13 cellular contexts compared by ENCODE assay signal in genomic region chr21:20040768-20041167, GRCh38.
DNase-seq lines count a peak whose midpoint lies in the region; ATAC-seq lines count a peak whose summit lies in the region.
"Had no signal": no experiment of that assay in that cellular context is flagged by ENCODE, and none has a peak within 500 bp of the region (broad histone marks: within the 10 kb centered on the region; RNA-seq: fewer than 3 reads in every experiment).

No MANE protein-coding gene starts in this region.

- no peaks in the 10 kb centered on the region for H3K79me2 ChIP-seq in mesendoderm (ENCODE audit: control insufficient read depth, insufficient read depth, low read length)

- WGBS in mesendoderm (ENCODE audit: extremely low coverage, insufficient coverage, low lambda C conversion rate), result no CpG with 5 or more reads among the region's 2 CpGs

- H3K9ac ChIP-seq in mesendoderm (ENCODE audit: low read length), result no peak overlapping the region

- no peak overlapping the region for H3K4ac ChIP-seq in mesendoderm (ENCODE audit: low read depth, low read length)

- H4K5ac ChIP-seq in mesendoderm (ENCODE audit: low read length), result no peak overlapping the region

- ATAC-seq in GM21529 (IDR thresholded peaks at IDR 0.05; ENCODE audit: unreplicated experiment), result no peak
- no peak for ATAC-seq in HG02973 (IDR thresholded peaks at IDR 0.05; ENCODE audit: unreplicated experiment)
- ATAC-seq: natural killer cell had no signal

- peak; percentile 32 for DNase-seq in DMS 273 (lab: John Stamatoyannopoulos, UW; ENCODE audit: unreplicated experiment)
- DNase-seq in DMS 273 treated with DMSO at 0.1 percent for 48 hours (lab: John Stamatoyannopoulos, UW), result no peak
- peak; percentile 37 to 62 for DNase-seq in Kasumi-1 (lab: John Stamatoyannopoulos, UW)
- peak; percentile 49 for DNase-seq in amniotic epithelial cell (ENCODE audit: low read depth)
- DNase-seq in mesendoderm, result peak; percentile 30
- DNase-seq in activated effector memory CD4-positive, alpha-beta T cell treated with anti-CD3 and anti-CD28 coated beads, Interleukin-2, amount 50 U/mL, for 16 hours, result no peak
- DNase-seq: 8988T, DMS153, immature natural killer cell, natural killer cell, upper lobe of left lung had no signal

- no peak overlapping the region for H3K4me3 ChIP-seq in mesendoderm (ENCODE audit: low read length)
- H3K4me3 ChIP-seq: upper lobe of left lung had no signal

- H3K4me1 ChIP-seq in mesendoderm (ENCODE audit: control insufficient read depth, low read depth, low read length), result no peaks in the 10 kb centered on the region
- H3K4me1 ChIP-seq: upper lobe of left lung had no signal

- no peaks in the 10 kb centered on the region for H3K36me3 ChIP-seq in mesendoderm (ENCODE audit: control insufficient read depth, insufficient read depth, low read length)
- H3K36me3 ChIP-seq: upper lobe of left lung had no signal

- no peak overlapping the region for H4K8ac ChIP-seq in mesendoderm (ENCODE audit: low read depth, low read length)

- no peaks in the 10 kb centered on the region for H3K27me3 ChIP-seq in mesendoderm (ENCODE audit: insufficient read depth, low read length, poor library complexity)
- H3K27me3 ChIP-seq: upper lobe of left lung had no signal

- H3K23ac ChIP-seq in mesendoderm (ENCODE audit: low read length), result no peak overlapping the region

- no peak overlapping the region for H3K56ac ChIP-seq in mesendoderm (ENCODE audit: low read length)

- no peaks in the 10 kb centered on the region for H3K79me1 ChIP-seq in mesendoderm (ENCODE audit: low read length)

- H2BK5ac ChIP-seq in mesendoderm (ENCODE audit: low read length), result no peak overlapping the region

- H2BK15ac ChIP-seq in mesendoderm (replicated peaks; ENCODE audit: low read depth), result no peak overlapping the region

- H3K18ac ChIP-seq in mesendoderm (ENCODE audit: low read length), result no peak overlapping the region

- no peak overlapping the region for H3K27ac ChIP-seq in mesendoderm (ENCODE audit: low read depth, low read length)
- H3K27ac ChIP-seq: upper lobe of left lung had no signal

- H3K4me2 ChIP-seq in mesendoderm (ENCODE audit: low read length), result no peak overlapping the region

- H2BK120ac ChIP-seq in mesendoderm (ENCODE audit: low read depth, low read length), result no peak overlapping the region

- H2AK5ac ChIP-seq in mesendoderm (ENCODE audit: low read length), result no peak overlapping the region

Comparison
In these comparisons a context has a peak if more than half of its experiments do, and no peak if none do; other contexts are left out.
1. DNase-seq: peak in DMS 273 (single experiment), Kasumi-1 (2 of 2), amniotic epithelial cell (single experiment) and mesendoderm (single experiment); none in DMS 273 treated with DMSO at 0.1 percent for 48 hours (single experiment) and activated effector memory CD4-positive, alpha-beta T cell treated with anti-CD3 and anti-CD28 coated beads, Interleukin-2, amount 50 U/mL, for 16 hours (single experiment).